1 cellular context compared by ENCODE assay signal in the genomic region with DNA sequence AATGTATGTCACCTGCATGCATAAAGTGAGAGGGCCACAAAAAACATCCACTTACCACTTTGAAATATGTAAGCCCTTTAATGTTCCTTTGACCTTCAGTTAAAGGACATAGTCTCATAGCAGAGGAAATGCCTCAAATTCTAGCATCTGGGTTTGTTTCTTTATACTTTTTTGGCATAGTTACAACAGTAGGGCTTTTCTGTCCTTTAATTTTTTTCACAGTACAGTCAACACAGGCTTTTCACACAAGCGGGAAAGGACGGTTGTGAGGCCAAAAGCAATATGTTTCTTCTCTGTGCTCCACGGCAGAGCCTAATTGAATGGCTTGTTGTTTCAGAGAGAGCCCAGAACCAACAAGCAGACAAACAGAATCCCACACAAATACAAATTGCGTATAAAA.
TF ChIP-seq lines count a peak whose summit lies in the region.

No MANE protein-coding gene starts in this region.

TF ChIP-seq in H1, 55 proteins besides CTCF, POLR2A, EP300 and RAD21:
- TF ChIP-seq ZNF274 (IDR thresholded peaks at IDR 0.05; ENCODE audit: borderline replicate concordance, extremely low read depth, low read length) (no peak), CHD2 (IDR thresholded peaks at IDR 0.05; ENCODE audit: low read length) (no peak), TBP (IDR thresholded peaks at IDR 0.05; ENCODE audit: low read depth, low read length) (no peak), SRF (IDR thresholded peaks at IDR 0.05; ENCODE audit: low read depth, low read length) (no peak), NRF1 (IDR thresholded peaks at IDR 0.05; ENCODE audit: low read depth, low read length) (no peak), BRCA1 (IDR thresholded peaks at IDR 0.05; ENCODE audit: low read depth, low read length) (no peak), SP4 (IDR thresholded peaks at IDR 0.05; ENCODE audit: low read length) (no peak), SUZ12 (IDR thresholded peaks at IDR 0.05; ENCODE audit: low read length) (no peak), TAF7 (optimal IDR thresholded peaks at IDR 0.05; ENCODE audit: borderline replicate concordance, low read depth, low read length) (no peak), CBX5 (IDR thresholded peaks at IDR 0.05; ENCODE audit: low read depth, low read length) (no peak), HDAC2 (IDR thresholded peaks at IDR 0.05; ENCODE audit: borderline replicate concordance in 1 of 2, low read depth in 2 of 2, low read length in 2 of 2) (no peak), HDAC6 (IDR thresholded peaks at IDR 0.05; ENCODE audit: low read depth, low read length) (no peak), CEBPB (IDR thresholded peaks at IDR 0.05; ENCODE audit: low read depth, low read length) (no peak), TAF1 (IDR thresholded peaks at IDR 0.05; ENCODE audit: low read depth, low read length) (no peak), MAFK (IDR thresholded peaks at IDR 0.05; ENCODE audit: low read depth, low read length) (no peak), SP2 (IDR thresholded peaks at IDR 0.05; ENCODE audit: low read length) (no peak), RXRA (IDR thresholded peaks at IDR 0.05; ENCODE audit: insufficient read depth, low read depth, low read length) (no peak)
